In the genomic region with DNA sequence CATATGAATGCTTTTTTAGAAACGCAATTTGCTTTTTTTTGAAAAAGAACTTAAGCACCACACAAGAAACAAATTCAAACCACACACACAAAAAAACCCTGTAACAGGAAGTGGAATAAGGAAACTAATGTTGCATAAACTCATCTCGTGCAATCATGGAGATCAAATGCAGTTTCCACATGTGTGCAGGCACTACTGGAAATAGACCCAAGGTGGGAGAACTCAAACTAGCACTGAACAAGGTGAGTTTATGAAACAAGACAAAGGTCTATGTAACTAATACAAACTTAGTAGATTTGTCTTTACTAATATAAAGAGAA, we compare ENCODE assay signal across 10 cellular contexts. TPM values are rescaled to one million over a fixed set of nuclear protein-coding genes. Genes with fewer than 3 reads are reported as not detected.
DNase-seq lines count a peak whose midpoint lies in the region; ATAC-seq and TF ChIP-seq lines count a peak whose summit lies in the region.
"Had no signal": no experiment of that assay in that cellular context is flagged by ENCODE, and none has a peak within 500 bp of the region (broad histone marks: within the 10 kb centered on the region; RNA-seq: fewer than 3 reads in every experiment).

No MANE protein-coding gene starts in this region.

- intact Hi-C loops in mucosa of descending colon (cut with DNase I, micrococcal nuclease) = no loop called here

- peak overlapping the region; percentile 74 for H3K4me3 ChIP-seq in SK-N-MC
- H3K4me3 ChIP-seq in mucosa of descending colon = no peak overlapping the region

- peak; percentile 50 for DNase-seq in SK-N-MC (ENCODE audit: low read depth, low spot score)
- no peak for DNase-seq in mucosa of descending colon
- DNase-seq in COLO829 (ENCODE audit: low spot score) = no peak
- DNase-seq in NCI-H2171 treated with DMSO at 0.1 percent for 48 hours (lab: John Stamatoyannopoulos, UW) = no peak
- DNase-seq in DMS79 treated with DMSO at 0.1 percent for 48 hours (lab: John Stamatoyannopoulos, UW) = no peak
- DNase-seq in NCI-H146 treated with DMSO at 0.1 percent for 48 hours (lab: John Stamatoyannopoulos, UW; ENCODE audit: unreplicated experiment) = no peak

- H3K9me3 ChIP-seq in SK-N-MC (ENCODE audit: low read depth, low read length) (no peaks in the 10 kb centered on the region), mucosa of descending colon (no peaks in the 10 kb centered on the region)

- TF ChIP-seq CTCF in mucosa of descending colon (IDR thresholded peaks at IDR 0.05) = no peak

- no peaks in the 10 kb centered on the region for H3K4me1 ChIP-seq in mucosa of descending colon (ENCODE audit: low read depth)

- H3K27ac ChIP-seq in SK-N-MC = peak overlapping the region; percentile 92

- peak overlapping the region; percentile 4 for H3K9ac ChIP-seq in SK-N-MC (ENCODE audit: insufficient read length)

- peak; percentile 79 for ATAC-seq in GM18519 (IDR thresholded peaks at IDR 0.05; ENCODE audit: low FRiP score, unreplicated experiment)
- peak; percentile 75 for ATAC-seq in HG02759 (IDR thresholded peaks at IDR 0.05; ENCODE audit: unreplicated experiment)
- peak; percentile 61 for ATAC-seq in mucosa of descending colon

- peaks cover 11% of the 10 kb centered on the region for H3K36me3 ChIP-seq in SK-N-MC (ENCODE audit: insufficient read depth, low read length)
- no peaks in the 10 kb centered on the region for H3K36me3 ChIP-seq in mucosa of descending colon (ENCODE audit: low read depth)

RNA-seq across cellular contexts. Expression of gene NIN, which starts 17.5 kb away (rescaled TPM):
- 10 to 100 TPM; 20.5 to 36.3 (median 27.9) TPM for total RNA-seq in mucosa of descending colon

RNA-seq across cellular contexts. Expression of gene ABHD12B, which starts 58.3 kb away (rescaled TPM):
- 10 to 100 TPM in 2 of 3 donors, 1 to 10 TPM in 1; 3.1 to 16.2 (median 14.2) TPM for total RNA-seq in mucosa of descending colon
- total RNA-seq: LHCN-M2; T-helper 2 cell treated with Interferon-gamma antibody and Interleukin-4, amounts not matched to agents 100 ng/mL and 5 ng/mL, for 36 hours had no signal
